28 cellular contexts compared by ENCODE assay signal in genomic region chr1:183126000-183126366, GRCh38.
DNase-seq lines count a peak whose midpoint lies in the region; TF ChIP-seq lines count a peak whose summit lies in the region.
"Had no signal": no experiment of that assay in that cellular context is flagged by ENCODE, and none has a peak within 500 bp of the region (broad histone marks: within the 10 kb centered on the region; RNA-seq: fewer than 3 reads in every experiment).

No MANE protein-coding gene starts in this region.

- H3K9ac ChIP-seq in mammary epithelial cell (ENCODE audit: insufficient read depth, low read length) (no peak overlapping the region), skeletal muscle tissue (ENCODE audit: low read depth in 1 of 3, low read length in 3 of 3) (no peak overlapping the region)

- DNase-seq in breast epithelium (ENCODE audit: low spot score in 2 of 2) (no peak), mammary epithelial cell (no peak), hepatocyte (ENCODE audit: low spot score) (no peak), uterus (no peak), NCI-H82 (lab: John Stamatoyannopoulos, UW) (no peak), NK-92 (lab: John Stamatoyannopoulos, UW; ENCODE audit: unreplicated experiment) (no peak)
- DNase-seq in activated T-cell treated with anti-CD3 and anti-CD28 coated beads, Interleukin-2, amount 50 U/mL, for 48 hours = no peak
- DNase-seq: activated CD4-positive, alpha-beta T cell treated with anti-CD3 and anti-CD28 coated beads for 36 hours; activated CD8-positive, alpha-beta T cell treated with anti-CD3 and anti-CD28 coated beads, Interleukin-2, amount 10 ng/mL, durations not matched to agents 7 days and 5 days; amygdala; brain microvascular endothelial cell; GDM1; Kasumi-1; NCI-H1417 treated with DMSO at 0.1 percent for 48 hours; NCI-H2029 treated with DMSO at 0.1 percent for 48 hours; NCI-H526; ovary; retina; Right ventricle myocardium superior; spleen; stimulated activated CD4-positive, alpha-beta T cell treated with anti-CD3 and anti-CD28 coated beads, Interleukin-2, amount 100 ng/mL, for 24 hours; stimulated activated naive CD8-positive, alpha-beta T cell treated with anti-CD3 and anti-CD28 coated beads, Interleukin-15, Interleukin-2, amounts not matched to agents 100 U/mL and 50 U/mL, for 24 hours; T-helper 2 cell; trophoblast cell had no signal

- H3K27ac ChIP-seq in breast epithelium = peak overlapping the region; percentile 34 to 56
- H3K27ac ChIP-seq in mammary epithelial cell (ENCODE audit: insufficient read depth, low read depth, low read length) = no peak overlapping the region
- peak overlapping the region; percentile 33 for H3K27ac ChIP-seq in hepatocyte
- peak overlapping the region; percentile 15 for H3K27ac ChIP-seq in skeletal muscle tissue (ENCODE audit: low read depth, low read length)
- H3K27ac ChIP-seq in uterus = peak overlapping the region; percentile 21 to 62
- H3K27ac ChIP-seq: 22Rv1, brain microvascular endothelial cell, ovary, spleen, VCaP had no signal

- H3K79me2 ChIP-seq in mammary epithelial cell (ENCODE audit: insufficient read depth, low read length) = no peaks in the 10 kb centered on the region
- no peaks in the 10 kb centered on the region for H3K79me2 ChIP-seq in hepatocyte

- H3K9me3 ChIP-seq in breast epithelium (no peaks in the 10 kb centered on the region), mammary epithelial cell (replicated peaks; ENCODE audit: insufficient read depth, low read length) (no peaks in the 10 kb centered on the region), hepatocyte (ENCODE audit: low read depth) (no peaks in the 10 kb centered on the region), skeletal muscle tissue (ENCODE audit: control insufficient read depth in 3 of 3, low read length in 3 of 3) (no peaks in the 10 kb centered on the region), uterus (no peaks in the 10 kb centered on the region)
- H3K9me3 ChIP-seq: HAP-1, ovary, spleen had no signal

- dilution Hi-C loops in mammary epithelial cell (cut with HindIII; ENCODE audit: low sequenced_read_pairs) = no loop called here

- H3K4me3 ChIP-seq in breast epithelium (no peak overlapping the region), mammary epithelial cell (replicated peaks in 1 of 3; ENCODE audit: insufficient read depth in 1 of 3, low read depth in 2 of 3, low read length in 3 of 3) (no peak overlapping the region), hepatocyte (no peak overlapping the region), skeletal muscle tissue (ENCODE audit: low read length in 3 of 3) (no peak overlapping the region), uterus (no peak overlapping the region)
- H3K4me3 ChIP-seq: HAP-1, ovary, spleen had no signal

- WGBS in mammary epithelial cell (ENCODE audit: low coverage, missing lambda C conversion rate) = 92% methylated on average over 5 of the region's 5 CpGs
- WGBS in hepatocyte (ENCODE audit: low lambda C conversion rate, missing lambda C conversion rate) = 95% methylated on average over 5 of the region's 5 CpGs

- H2AFZ ChIP-seq in mammary epithelial cell (ENCODE audit: low read depth, low read length) = no peak overlapping the region
- no peak overlapping the region for H2AFZ ChIP-seq in hepatocyte

- H3K27me3 ChIP-seq in breast epithelium (no peaks in the 10 kb centered on the region), mammary epithelial cell (ENCODE audit: insufficient read depth, low read length) (no peaks in the 10 kb centered on the region), hepatocyte (no peaks in the 10 kb centered on the region), skeletal muscle tissue (ENCODE audit: control insufficient read depth in 3 of 3, insufficient read depth in 3 of 3, low read length in 3 of 3) (no peaks in the 10 kb centered on the region), uterus (no peaks in the 10 kb centered on the region)
- H3K27me3 ChIP-seq: brain microvascular endothelial cell, ovary, spleen had no signal

- no peaks in the 10 kb centered on the region for H3K9me2 ChIP-seq in hepatocyte (replicated peaks; ENCODE audit: insufficient read depth)

- in situ Hi-C loops in mammary epithelial cell (cut with MboI; ENCODE audit: low sequenced_read_pairs in 2 of 2) = no loop called here

- H4K20me1 ChIP-seq in mammary epithelial cell (ENCODE audit: insufficient read depth, low read length) (no peaks in the 10 kb centered on the region), hepatocyte (ENCODE audit: insufficient read depth, poor library complexity, severe bottlenecking) (no peaks in the 10 kb centered on the region)

- CTCF ChIA-PET in mammary epithelial cell (lab: Charles Lee; ENCODE audit: low non-redundant PET) = no interaction called here

- H3K36me3 ChIP-seq in breast epithelium = peaks cover 3% of the 10 kb centered on the region
- peaks cover 58% of the 10 kb centered on the region for H3K36me3 ChIP-seq in mammary epithelial cell (ENCODE audit: insufficient read depth, low read length)
- H3K36me3 ChIP-seq in hepatocyte (replicated peaks; ENCODE audit: insufficient read depth, low read depth) = no peaks in the 10 kb centered on the region
- peaks cover 63 to 82% (median 79%) of the 10 kb centered on the region in 3 donors for H3K36me3 ChIP-seq in skeletal muscle tissue (ENCODE audit: control insufficient read depth in 3 of 3, insufficient read depth in 3 of 3, low read length in 3 of 3)
- H3K36me3 ChIP-seq in uterus = no peaks in the 10 kb centered on the region
- H3K36me3 ChIP-seq: ovary had no signal

- TF ChIP-seq POLR2A in breast epithelium (IDR thresholded peaks at IDR 0.05) = no peak
- no peak for TF ChIP-seq POLR2A in uterus (IDR thresholded peaks at IDR 0.05)

- no TSS peak for BruUV-seq in mammary epithelial cell (replicated peaks; lab: Mats Ljungman, UMichigan)

- H3K4me2 ChIP-seq in mammary epithelial cell (ENCODE audit: insufficient read depth, low read depth, low read length) (no peak overlapping the region), hepatocyte (no peak overlapping the region)

- TF ChIP-seq CTCF in breast epithelium (IDR thresholded peaks at IDR 0.05) (no peak), mammary epithelial cell (conservative IDR thresholded peaks at IDR 0.05 in 1 of 2, IDR thresholded peaks at IDR 0.05 in 1 of 2; ENCODE audit: extremely low read depth in 1 of 2, insufficient read depth in 1 of 2, low read depth in 1 of 2, low read length in 2 of 2) (no peak), hepatocyte (IDR thresholded peaks at IDR 0.05; ENCODE audit: poor library complexity) (no peak), uterus (IDR thresholded peaks at IDR 0.05) (no peak)

- H3K4me1 ChIP-seq in breast epithelium (no peaks in the 10 kb centered on the region), mammary epithelial cell (ENCODE audit: insufficient read depth, low read length) (no peaks in the 10 kb centered on the region), hepatocyte (ENCODE audit: insufficient read depth) (no peaks in the 10 kb centered on the region), skeletal muscle tissue (ENCODE audit: control insufficient read depth in 3 of 3, insufficient read depth in 3 of 3, low read length in 3 of 3) (peaks cover 4 to 6% (median 4%) of the 10 kb centered on the region in 3 donors), uterus (no peaks in the 10 kb centered on the region)
- H3K4me1 ChIP-seq: HAP-1 had no signal

- intact Hi-C loops in breast epithelium (cut with DNase I; ENCODE audit: low total_unique reads) (no loop called here), mammary epithelial cell (cut with micrococcal nuclease) (loop anchor here (2.0 to 10.0 kb wide), 2 partner anchors 61 to 241 kb away; partner anchors contain the start of gene LAMC2), uterus (cut with DNase I; ENCODE audit: low total_unique reads) (no loop called here)
